Comparison of ENCODE assay signal across 15 cellular contexts in genomic region chr2:105712166-105712915, GRCh38. TPM values are rescaled to one million over a fixed set of nuclear protein-coding genes. Genes with fewer than 3 reads are reported as not detected.
DNase-seq lines count a peak whose midpoint lies in the region; ATAC-seq and TF ChIP-seq lines count a peak whose summit lies in the region.
"Had no signal": no experiment of that assay in that cellular context is flagged by ENCODE, and none has a peak within 500 bp of the region (broad histone marks: within the 10 kb centered on the region; RNA-seq: fewer than 3 reads in every experiment).

No MANE protein-coding gene starts in this region.

- H3K4me3 Mint-ChIP-seq in T-helper 17 cell, result no peak overlapping the region
- H3K4me3 Mint-ChIP-seq: T-helper 2 cell treated with Interferon-gamma antibody and Interleukin-4, amounts not matched to agents 5 μg/mL and 100 μg/mL, for 36 hours had no signal

- no peak overlapping the region for H3K4me2 ChIP-seq in HCT116 (ENCODE audit: low read length)

- no peak for TF ChIP-seq RAD21 in HCT116 (IDR thresholded peaks at IDR 0.05; ENCODE audit: low read depth)

- intact Hi-C loops in HCT116 (cut with micrococcal nuclease), result no loop called here

- peaks cover 7% of the 10 kb centered on the region for H3K4me1 Mint-ChIP-seq in T-helper 17 cell

- no peaks in the 10 kb centered on the region for H3K79me2 ChIP-seq in HCT116 (ENCODE audit: insufficient read depth, low read length)

- no peak overlapping the region for H3K27ac Mint-ChIP-seq in T-helper 17 cell
- H3K27ac Mint-ChIP-seq: T-helper 2 cell treated with Interferon-gamma antibody and Interleukin-4, amounts not matched to agents 5 μg/mL and 100 μg/mL, for 36 hours had no signal

- DNase-seq in COLO668 (lab: John Stamatoyannopoulos, UW; ENCODE audit: unreplicated experiment) (peak; percentile 24), HCT116 (ENCODE audit: low read depth, low spot score) (no peak), RWPE2 (ENCODE audit: low spot score) (no peak), fibroblast of the aortic adventitia (ENCODE audit: low read depth) (peak; percentile 46), 8988T (no peak), T-helper 17 cell (no peak)
- DNase-seq: activated CD4-positive, alpha-beta T cell treated with anti-CD3 and anti-CD28 coated beads, Interleukin-2, amount 50 U/mL, for 48 hours; activated effector memory CD4-positive, alpha-beta T cell treated with Interleukin-2 at 50 U/mL for 16 hours; hippocampal formation; NCI-H187 treated with DMSO at 0.1 percent for 48 hours had no signal

- peaks cover 31% of the 10 kb centered on the region for H3K27me3 Mint-ChIP-seq in T-helper 17 cell

- POLR2A ChIA-PET in HCT116 (lab: Charles Lee), result no interaction called here

- H2AFZ ChIP-seq in HCT116 (ENCODE audit: low read depth, low read length, poor library complexity, severe bottlenecking), result no peak overlapping the region

- ATAC-seq in HCT116 (no peak), RWPE2 (ENCODE audit: low read depth) (peak; percentile 71), HG02642 (IDR thresholded peaks at IDR 0.05; ENCODE audit: poor library complexity, unreplicated experiment) (no peak), HG03139 (IDR thresholded peaks at IDR 0.05; ENCODE audit: unreplicated experiment) (no peak), T-helper 17 cell (no peak)

- H3K9ac ChIP-seq in HCT116 (ENCODE audit: low read length), result no peak overlapping the region

- H3K4me1 ChIP-seq in HCT116 (ENCODE audit: control insufficient read depth in 1 of 2, insufficient read depth in 2 of 2, low read length in 2 of 2), result 0 out of 4 replicates have a peak, but pooled peaks cover 0 to 4% of the 10 kb centered on the region in 2 experiments
- H3K4me1 ChIP-seq in RWPE2 (ENCODE audit: insufficient read depth, poor library complexity, severe bottlenecking), result peaks cover 34% of the 10 kb centered on the region

- H3K27me3 ChIP-seq in HCT116 (ENCODE audit: insufficient read depth, low read length) (peaks cover 42% of the 10 kb centered on the region), RWPE2 (ENCODE audit: insufficient read depth, poor library complexity, severe bottlenecking) (no peaks in the 10 kb centered on the region)
- H3K27me3 ChIP-seq: BLaER1 treated with 17β-estradiol and CSF1 and Interleukin-3, amounts not matched to agents 10 nM and 100 nM; Peyer's patch had no signal

- TF ChIP-seq POLR2A in HCT116 (IDR thresholded peaks at IDR 0.05; ENCODE audit: borderline replicate concordance, extremely low read depth, insufficient read depth, insufficient read length), result no peak

- TF ChIP-seq CTCF in HCT116 (IDR thresholded peaks at IDR 0.05 in 2 of 3, conservative IDR thresholded peaks at IDR 0.05 in 1 of 3; ENCODE audit: borderline replicate concordance in 1 of 3, insufficient read depth in 1 of 3, low read depth in 2 of 3, low read length in 2 of 3) (no peak), RWPE2 (IDR thresholded peaks at IDR 0.05; ENCODE audit: poor library complexity, severe bottlenecking) (no peak), fibroblast of the aortic adventitia (IDR thresholded peaks at IDR 0.05; ENCODE audit: insufficient read depth, low read length) (no peak)

- no TSS peak for BruUV-seq in HCT116 (replicated peaks; lab: Mats Ljungman, UMichigan)

- RAD21 ChIA-PET in HCT116 (lab: Charles Lee; ENCODE audit: low non-redundant PET in 1 of 2, low total read pairs in 2 of 2, uncharacterized antibody in 2 of 2, unreplicated experiment in 2 of 2), result no interaction called here

- no peaks in the 10 kb centered on the region for H3K9me3 ChIP-seq in HCT116 (ENCODE audit: control insufficient read depth in 1 of 2, insufficient read depth in 1 of 2, low read depth in 1 of 2, low read length in 2 of 2)
- H3K9me3 ChIP-seq in RWPE2 (ENCODE audit: severe bottlenecking), result no peaks in the 10 kb centered on the region
- no peaks in the 10 kb centered on the region for H3K9me3 ChIP-seq in T-helper 17 cell (ENCODE audit: control insufficient read depth, low read length, poor library complexity, severe bottlenecking)
- H3K9me3 ChIP-seq: Peyer's patch had no signal

- H3K9me2 ChIP-seq in HCT116 (ENCODE audit: insufficient read depth), result no peaks in the 10 kb centered on the region

- H3K36me3 ChIP-seq in HCT116 (ENCODE audit: control insufficient read depth in 1 of 2, insufficient read depth in 2 of 2, low read length in 2 of 2) (no peaks in the 10 kb centered on the region), RWPE2 (ENCODE audit: low read depth) (no peaks in the 10 kb centered on the region)
- H3K36me3 ChIP-seq: BLaER1 treated with 17β-estradiol and CSF1 and Interleukin-3, amounts not matched to agents 10 nM and 100 nM; Peyer's patch had no signal

- H4K20me1 ChIP-seq in HCT116 (ENCODE audit: insufficient read depth), result no peaks in the 10 kb centered on the region
- H4K20me1 ChIP-seq: BLaER1 treated with 17β-estradiol and CSF1 and Interleukin-3, amounts not matched to agents 10 nM and 100 nM had no signal

- H3K27ac ChIP-seq in HCT116 (ENCODE audit: low read depth, low read length) (no peak overlapping the region), RWPE2 (ENCODE audit: poor library complexity, severe bottlenecking) (peak overlapping the region; percentile 91)

- peaks cover 5% of the 10 kb centered on the region for H3K36me3 Mint-ChIP-seq in T-helper 17 cell (ENCODE audit: low read depth)

- no peak overlapping the region for H3K4me3 ChIP-seq in HCT116 (replicated peaks in 1 of 2; ENCODE audit: low read depth in 1 of 2, low read length in 2 of 2)
- H3K4me3 ChIP-seq in RWPE2 (ENCODE audit: severe bottlenecking), result no peak overlapping the region
- no peak overlapping the region for H3K4me3 ChIP-seq in fibroblast of the aortic adventitia (ENCODE audit: low read depth, low read length)
- H3K4me3 ChIP-seq: BLaER1 treated with 17β-estradiol and CSF1 and Interleukin-3, amounts not matched to agents 10 nM and 100 nM; Peyer's patch had no signal

- CTCF ChIA-PET in HCT116 (lab: Charles Lee), result interaction anchor here (0.6 kb wide), 1 partner anchor 15 kb away, joined by 3 read pairs; no protein-coding TSS in a partner anchor

TF ChIP-seq in HCT116, 20 proteins besides CTCF, POLR2A, EP300 and RAD21:
- TF ChIP-seq ELF1 (IDR thresholded peaks at IDR 0.05; ENCODE audit: borderline replicate concordance, low read depth), result no peak
- peak; percentile 19; the same call in 1 of the 2 replicates for TF ChIP-seq JUND (IDR thresholded peaks at IDR 0.05)
- no peak for TF ChIP-seq SIN3A (IDR thresholded peaks at IDR 0.05; ENCODE audit: low read depth)

RNA-seq across cellular contexts. Expression of gene NCK2, which starts 32.4 kb away (rescaled TPM):
- 26.7 TPM for total RNA-seq in HCT116 (2021; ENCODE audit: unreplicated experiment)
- 27.5 and 33.1 TPM in 2 replicates for polyA plus RNA-seq in HCT116 (2012)
- 9.4 and 12.2 TPM in 2 replicates for total RNA-seq in fibroblast of the aortic adventitia (ENCODE audit: low replicate concordance)
- 100 to 1,000 TPM; 114 to 151 TPM for total RNA-seq in T-helper 17 cell

Comparison
In these comparisons a context has a peak if more than half of its experiments do, and no peak if none do; other contexts are left out.
1. DNase-seq: peak in COLO668 (single experiment) and fibroblast of the aortic adventitia (single experiment); none in HCT116 (single experiment), RWPE2 (single experiment), 8988T (single experiment) and T-helper 17 cell (0 of 3).